ENCODE assay signal across 1 cellular context in genomic region chr20:3172933-3173581, GRCh38.
A peak's percentile ranks its signal among the peaks of the same experiment; 100 is the strongest.
TF ChIP-seq lines count a peak whose summit lies in the region.

Gene LZTS3 (minus strand): TSS chr20:3173549. CDS start chr20:3167163, 6,386 bp downstream.

TF ChIP-seq in HepG2, 621 proteins besides CTCF, POLR2A, EP300 and RAD21 (continued from another document and continues in another):
- TF ChIP-seq BCLAF1 (IDR thresholded peaks at IDR 0.05) (no peak), NBN (conservative IDR thresholded peaks at IDR 0.05) (no peak), CENPX (CRISPR knock-in tag; IDR thresholded peaks at IDR 0.05) (no peak), ATAD3A (CRISPR knock-in tag; IDR thresholded peaks at IDR 0.05) (no peak), SETDB1 (CRISPR knock-in tag; IDR thresholded peaks at IDR 0.05; ENCODE audit: borderline replicate concordance) (no peak), ZBTB2 (CRISPR knock-in tag; IDR thresholded peaks at IDR 0.05; ENCODE audit: low read depth) (0 out of 2 replicates have a peak, but pooled peaks have one; percentile 12), FOSL1 (CRISPR knock-in tag; IDR thresholded peaks at IDR 0.05; ENCODE audit: borderline replicate concordance) (no peak), ZC3H4 (CRISPR knock-in tag; IDR thresholded peaks at IDR 0.05; ENCODE audit: borderline replicate concordance) (no peak; the same call in none of the 2 replicates), ZNF850 (CRISPR knock-in tag; conservative IDR thresholded peaks at IDR 0.05) (no peak), ZNF615 (CRISPR knock-in tag; IDR thresholded peaks at IDR 0.05; ENCODE audit: borderline replicate concordance) (no peak), ZNF431 (CRISPR knock-in tag; IDR thresholded peaks at IDR 0.05; ENCODE audit: borderline replicate concordance, low read depth) (0 out of 2 replicates have a peak, but pooled peaks have one; percentile 27), ZFX (CRISPR knock-in tag; IDR thresholded peaks at IDR 0.05; ENCODE audit: low read depth) (no peak), SIX4 (CRISPR knock-in tag; IDR thresholded peaks at IDR 0.05) (no peak), ZNF468 (CRISPR knock-in tag; IDR thresholded peaks at IDR 0.05) (0 out of 2 replicates have a peak, but pooled peaks have one; percentile 82), GLI4 (CRISPR knock-in tag; IDR thresholded peaks at IDR 0.05; ENCODE audit: borderline replicate concordance) (no peak), IRX3 (CRISPR knock-in tag; IDR thresholded peaks at IDR 0.05; ENCODE audit: borderline replicate concordance, low read depth) (peak; percentile 62), MYNN (CRISPR knock-in tag; IDR thresholded peaks at IDR 0.05; ENCODE audit: low read depth) (no peak), ZNF589 (CRISPR knock-in tag; conservative IDR thresholded peaks at IDR 0.05) (no peak), SALL2 (CRISPR knock-in tag; IDR thresholded peaks at IDR 0.05) (peak; percentile 89), GATAD1 (CRISPR knock-in tag; IDR thresholded peaks at IDR 0.05) (peak; percentile 28), SSRP1 (CRISPR knock-in tag; IDR thresholded peaks at IDR 0.05) (0 out of 2 replicates have a peak, but pooled peaks have one; percentile 12), CC2D1A (CRISPR knock-in tag; IDR thresholded peaks at IDR 0.05) (no peak), ZNF407 (CRISPR knock-in tag; IDR thresholded peaks at IDR 0.05; ENCODE audit: not compliant biosample characterization) (no peak), ZBTB10 (CRISPR knock-in tag; IDR thresholded peaks at IDR 0.05; ENCODE audit: borderline replicate concordance) (no peak; the same call in 1 of the 2 replicates), RXRB (CRISPR knock-in tag; IDR thresholded peaks at IDR 0.05; ENCODE audit: borderline replicate concordance) (0 out of 2 replicates have a peak, but pooled peaks have one; percentile 5), SMC3 (IDR thresholded peaks at IDR 0.05; ENCODE audit: low read length) (no peak)
- TF ChIP-seq, protein P1, sequence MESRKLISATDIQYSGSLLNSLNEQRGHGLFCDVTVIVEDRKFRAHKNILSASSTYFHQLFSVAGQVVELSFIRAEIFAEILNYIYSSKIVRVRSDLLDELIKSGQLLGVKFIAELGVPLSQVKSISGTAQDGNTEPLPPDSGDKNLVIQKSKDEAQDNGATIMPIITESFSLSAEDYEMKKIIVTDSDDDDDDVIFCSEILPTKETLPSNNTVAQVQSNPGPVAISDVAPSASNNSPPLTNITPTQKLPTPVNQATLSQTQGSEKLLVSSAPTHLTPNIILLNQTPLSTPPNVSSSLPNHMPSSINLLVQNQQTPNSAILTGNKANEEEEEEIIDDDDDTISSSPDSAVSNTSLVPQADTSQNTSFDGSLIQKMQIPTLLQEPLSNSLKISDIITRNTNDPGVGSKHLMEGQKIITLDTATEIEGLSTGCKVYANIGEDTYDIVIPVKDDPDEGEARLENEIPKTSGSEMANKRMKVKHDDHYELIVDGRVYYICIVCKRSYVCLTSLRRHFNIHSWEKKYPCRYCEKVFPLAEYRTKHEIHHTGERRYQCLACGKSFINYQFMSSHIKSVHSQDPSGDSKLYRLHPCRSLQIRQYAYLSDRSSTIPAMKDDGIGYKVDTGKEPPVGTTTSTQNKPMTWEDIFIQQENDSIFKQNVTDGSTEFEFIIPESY (CRISPR knock-in tag; IDR thresholded peaks at IDR 0.05), result no peak
- TF ChIP-seq, protein P2, sequence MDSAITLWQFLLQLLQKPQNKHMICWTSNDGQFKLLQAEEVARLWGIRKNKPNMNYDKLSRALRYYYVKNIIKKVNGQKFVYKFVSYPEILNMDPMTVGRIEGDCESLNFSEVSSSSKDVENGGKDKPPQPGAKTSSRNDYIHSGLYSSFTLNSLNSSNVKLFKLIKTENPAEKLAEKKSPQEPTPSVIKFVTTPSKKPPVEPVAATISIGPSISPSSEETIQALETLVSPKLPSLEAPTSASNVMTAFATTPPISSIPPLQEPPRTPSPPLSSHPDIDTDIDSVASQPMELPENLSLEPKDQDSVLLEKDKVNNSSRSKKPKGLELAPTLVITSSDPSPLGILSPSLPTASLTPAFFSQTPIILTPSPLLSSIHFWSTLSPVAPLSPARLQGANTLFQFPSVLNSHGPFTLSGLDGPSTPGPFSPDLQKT (CRISPR knock-in tag; IDR thresholded peaks at IDR 0.05; ENCODE audit: borderline replicate concordance), result no peak
- TF ChIP-seq, protein P3, sequence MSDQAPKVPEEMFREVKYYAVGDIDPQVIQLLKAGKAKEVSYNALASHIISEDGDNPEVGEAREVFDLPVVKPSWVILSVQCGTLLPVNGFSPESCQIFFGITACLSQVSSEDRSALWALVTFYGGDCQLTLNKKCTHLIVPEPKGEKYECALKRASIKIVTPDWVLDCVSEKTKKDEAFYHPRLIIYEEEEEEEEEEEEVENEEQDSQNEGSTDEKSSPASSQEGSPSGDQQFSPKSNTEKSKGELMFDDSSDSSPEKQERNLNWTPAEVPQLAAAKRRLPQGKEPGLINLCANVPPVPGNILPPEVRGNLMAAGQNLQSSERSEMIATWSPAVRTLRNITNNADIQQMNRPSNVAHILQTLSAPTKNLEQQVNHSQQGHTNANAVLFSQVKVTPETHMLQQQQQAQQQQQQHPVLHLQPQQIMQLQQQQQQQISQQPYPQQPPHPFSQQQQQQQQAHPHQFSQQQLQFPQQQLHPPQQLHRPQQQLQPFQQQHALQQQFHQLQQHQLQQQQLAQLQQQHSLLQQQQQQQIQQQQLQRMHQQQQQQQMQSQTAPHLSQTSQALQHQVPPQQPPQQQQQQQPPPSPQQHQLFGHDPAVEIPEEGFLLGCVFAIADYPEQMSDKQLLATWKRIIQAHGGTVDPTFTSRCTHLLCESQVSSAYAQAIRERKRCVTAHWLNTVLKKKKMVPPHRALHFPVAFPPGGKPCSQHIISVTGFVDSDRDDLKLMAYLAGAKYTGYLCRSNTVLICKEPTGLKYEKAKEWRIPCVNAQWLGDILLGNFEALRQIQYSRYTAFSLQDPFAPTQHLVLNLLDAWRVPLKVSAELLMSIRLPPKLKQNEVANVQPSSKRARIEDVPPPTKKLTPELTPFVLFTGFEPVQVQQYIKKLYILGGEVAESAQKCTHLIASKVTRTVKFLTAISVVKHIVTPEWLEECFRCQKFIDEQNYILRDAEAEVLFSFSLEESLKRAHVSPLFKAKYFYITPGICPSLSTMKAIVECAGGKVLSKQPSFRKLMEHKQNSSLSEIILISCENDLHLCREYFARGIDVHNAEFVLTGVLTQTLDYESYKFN (CRISPR knock-in tag; conservative IDR thresholded peaks at IDR 0.05), result no peak
